Comparison of ENCODE assay signal across 1 cellular context in genomic region chr6:27214126-27214601, GRCh38.
TF ChIP-seq lines count a peak whose summit lies in the region.

No MANE protein-coding gene starts in this region.

TF ChIP-seq in HEK293, 187 proteins besides CTCF, POLR2A, EP300 and RAD21 (continued from another document):
- TF ChIP-seq ZNF280D (tag by site-specific recombination; IDR thresholded peaks at IDR 0.05) (peak; percentile 92), ZNF629 (tag by site-specific recombination; IDR thresholded peaks at IDR 0.05) (no peak), ZBTB10 (tag by site-specific recombination; IDR thresholded peaks at IDR 0.05) (no peak), KLF10 (tag by site-specific recombination; IDR thresholded peaks at IDR 0.05) (no peak), ZNF362 (tag by site-specific recombination; IDR thresholded peaks at IDR 0.05) (peak; percentile 97), ZNF354C (tag by site-specific recombination; IDR thresholded peaks at IDR 0.05; ENCODE audit: borderline replicate concordance, low read depth) (no peak), INSM2 (tag by site-specific recombination; IDR thresholded peaks at IDR 0.05) (no peak), ZNF707 (tag by site-specific recombination; IDR thresholded peaks at IDR 0.05) (no peak), ZNF140 (tag by site-specific recombination; IDR thresholded peaks at IDR 0.05) (no peak), FEZF1 (tag by site-specific recombination; IDR thresholded peaks at IDR 0.05) (no peak), ZNF473 (tag by site-specific recombination; IDR thresholded peaks at IDR 0.05) (no peak), ZNF324 (tag by site-specific recombination; IDR thresholded peaks at IDR 0.05) (peak; percentile 46; the same call in 1 of the 2 replicates), ZBTB17 (tag by site-specific recombination; IDR thresholded peaks at IDR 0.05) (0 out of 2 replicates have a peak, but pooled peaks have one; percentile 66), ZNF843 (tag by site-specific recombination; IDR thresholded peaks at IDR 0.05) (0 out of 2 replicates have a peak, but pooled peaks have one; percentile 11), ZNF777 (tag by site-specific recombination; IDR thresholded peaks at IDR 0.05; ENCODE audit: borderline replicate concordance) (no peak), BCL11B (tag by site-specific recombination; IDR thresholded peaks at IDR 0.05; ENCODE audit: low read depth) (peak; percentile 76), ZNF830 (tag by site-specific recombination; IDR thresholded peaks at IDR 0.05; ENCODE audit: low read depth) (no peak), ZBTB26 (tag by site-specific recombination; optimal IDR thresholded peaks at IDR 0.05) (peak; percentile 14), SETDB1 (IDR thresholded peaks at IDR 0.05; ENCODE audit: insufficient read length, low read length) (no peak), ZNF138 (tag by site-specific recombination; IDR thresholded peaks at IDR 0.05; ENCODE audit: borderline replicate concordance) (no peak), ZNF16 (tag by site-specific recombination; IDR thresholded peaks at IDR 0.05; ENCODE audit: low read depth) (no peak), ZNF174 (tag by site-specific recombination; IDR thresholded peaks at IDR 0.05) (no peak), ZSCAN16 (tag by site-specific recombination; IDR thresholded peaks at IDR 0.05) (no peak), ZBTB48 (tag by site-specific recombination; IDR thresholded peaks at IDR 0.05) (no peak), IKZF3 (tag by site-specific recombination; IDR thresholded peaks at IDR 0.05) (no peak), ZNF664 (tag by site-specific recombination; IDR thresholded peaks at IDR 0.05) (no peak)
